In the genomic region with DNA sequence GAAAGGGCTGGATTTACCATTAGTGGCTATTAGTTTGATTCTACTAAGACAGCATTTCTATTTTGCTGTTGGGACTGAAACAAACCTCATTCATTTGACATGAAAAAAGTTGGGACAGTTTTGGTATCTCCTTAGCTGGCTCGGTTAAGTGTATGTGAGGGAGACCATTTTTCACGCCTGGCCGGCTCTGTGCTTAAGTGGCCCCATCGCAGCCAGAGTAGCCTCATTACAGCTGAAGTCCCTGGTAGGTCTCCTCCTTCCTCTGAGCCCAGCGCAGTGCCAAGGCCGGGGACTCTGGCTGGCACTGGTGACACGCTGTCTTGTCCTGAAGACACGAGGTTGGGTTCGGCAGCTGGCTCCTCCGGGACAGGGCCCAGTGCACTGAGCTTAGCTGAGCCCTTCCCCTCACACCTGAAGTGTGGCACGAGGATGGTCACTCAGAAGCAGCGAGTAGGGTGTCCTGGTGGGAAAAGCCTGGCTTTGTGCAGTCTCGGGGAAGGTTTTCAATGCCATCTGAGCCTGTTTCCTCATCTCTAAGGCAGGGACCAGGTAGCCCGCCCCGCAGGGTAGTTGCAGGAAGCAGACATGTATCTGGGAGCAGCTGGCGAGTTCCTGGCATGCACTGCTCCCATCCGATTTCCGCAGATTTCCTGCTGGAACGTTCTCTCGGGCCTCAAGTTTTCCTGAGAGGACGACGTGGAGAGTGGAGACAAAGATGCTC, we compare ENCODE assay signal across 8 cellular contexts.
A peak's percentile ranks its signal among the peaks of the same experiment; 100 is the strongest.
DNase-seq lines count a peak whose midpoint lies in the region; ATAC-seq and TF ChIP-seq lines count a peak whose summit lies in the region.

No MANE protein-coding gene starts in this region.

- H3K4me3 Mint-ChIP-seq in Calu3 (ENCODE audit: low read depth, unreplicated experiment) (peak overlapping the region; percentile 80), IgD-negative memory B cell (peak overlapping the region; percentile 93 to 99 (median 98))

- no peaks in the 10 kb centered on the region for H3K36me3 ChIP-seq in urinary bladder (ENCODE audit: insufficient read depth)

- peak overlapping the region; percentile 39 for H3K27ac Mint-ChIP-seq in Calu3 (ENCODE audit: unreplicated experiment)
- H3K27ac Mint-ChIP-seq in IgD-negative memory B cell, result peak overlapping the region; percentile 69 to 97 (median 91)

- in situ Hi-C loops in astrocyte of the spinal cord (cut with HindIII; ENCODE audit: low sequenced_read_pairs), result no loop called here

- H3K4me1 Mint-ChIP-seq in Calu3 (ENCODE audit: low read depth, unreplicated experiment) (peaks cover 15% of the 10 kb centered on the region), IgD-negative memory B cell (peaks cover 7 to 14% (median 12%) of the 10 kb centered on the region in 3 donors)

- DNase-seq in Calu3, result peak; percentile 11
- no peak for DNase-seq in astrocyte of the spinal cord (ENCODE audit: low read depth, low spot score)
- peak; percentile 52 for DNase-seq in left lobe of liver (ENCODE audit: low spot score)
- DNase-seq in GM20000 (ENCODE audit: low spot score), result no peak
- DNase-seq in NOMO-1 (lab: John Stamatoyannopoulos, UW; ENCODE audit: unreplicated experiment in 2 of 2), result no peak

- CTCF ChIA-PET in Calu3 (lab: Charles Lee), result interaction anchor here (0.6 to 1.9 kb wide), 9 partner anchors 19 to 755 kb away, joined by 3 to 5 read pairs (median 4); no protein-coding TSS in a partner anchor

- H3K9me3 Mint-ChIP-seq in Calu3 (ENCODE audit: low read depth, unreplicated experiment) (peaks cover 6% of the 10 kb centered on the region), IgD-negative memory B cell (peaks cover 0 to 8% (median 3%) of the 10 kb centered on the region in 3 donors)

- H3K4me3 ChIP-seq in astrocyte of the spinal cord (ENCODE audit: low read depth, low read length) (peak overlapping the region; percentile 60), urinary bladder (ENCODE audit: low read depth, low read length) (peak overlapping the region; percentile 62)

- BruUV-seq in Calu3 (replicated peaks; lab: Mats Ljungman, UMichigan), result TSS peak; percentile 67

- peak overlapping the region; percentile 78 for H3K27ac ChIP-seq in urinary bladder (ENCODE audit: low read depth)

- no peaks in the 10 kb centered on the region for H3K4me1 ChIP-seq in urinary bladder (ENCODE audit: insufficient read depth)

- peak; percentile 10 for ATAC-seq in GM19463 (IDR thresholded peaks at IDR 0.05; ENCODE audit: unreplicated experiment)
- peak; percentile 8 for ATAC-seq in left lobe of liver

- TF ChIP-seq CTCF in Calu3 (IDR thresholded peaks at IDR 0.05; ENCODE audit: unreplicated experiment) (no peak), astrocyte of the spinal cord (IDR thresholded peaks at IDR 0.05; ENCODE audit: low read depth, low read length) (no peak), GM20000 (IDR thresholded peaks at IDR 0.05; ENCODE audit: extremely low read depth, missing control alignments) (no peak)

- peaks cover 29% of the 10 kb centered on the region for H3K36me3 Mint-ChIP-seq in Calu3 (ENCODE audit: insufficient read depth, unreplicated experiment)
- no peaks in the 10 kb centered on the region for H3K36me3 Mint-ChIP-seq in IgD-negative memory B cell

- H3K27me3 Mint-ChIP-seq in Calu3 (ENCODE audit: unreplicated experiment) (peaks cover 12% of the 10 kb centered on the region), IgD-negative memory B cell (no peaks in the 10 kb centered on the region)

- WGBS in urinary bladder, result 61% methylated on average over 22 of the region's 22 CpGs

- intact Hi-C loops in Calu3 (cut with micrococcal nuclease; ENCODE audit: unreplicated experiment), result no loop called here

Comparison
In these comparisons a context has a peak if more than half of its experiments do, and no peak if none do; other contexts are left out.
1. DNase-seq: peak in Calu3 (single experiment) and left lobe of liver (single experiment); none in astrocyte of the spinal cord (single experiment), GM20000 (single experiment) and NOMO-1 (0 of 2).